Comparison of ENCODE assay signal across 9 cellular contexts in genomic region chr5:140868721-140869554, GRCh38. TPM values are rescaled to one million over a fixed set of nuclear protein-coding genes. Genes with fewer than 3 reads are reported as not detected.
DNase-seq lines count a peak whose midpoint lies in the region; ATAC-seq, FAIRE-seq and TF ChIP-seq lines count a peak whose summit lies in the region.
"Had no signal": no experiment of that assay in that cellular context is flagged by ENCODE, and none has a peak within 500 bp of the region (broad histone marks: within the 10 kb centered on the region; RNA-seq: fewer than 3 reads in every experiment).

Gene PCDHA11, plus strand, starts transcription at chr5:140868957. Its CDS starts 147 bp downstream, at chr5:140869104.

- CTCF ChIA-PET in CD8-positive, alpha-beta memory T cell (lab: Charles Lee), result no interaction called here

- no peaks in the 10 kb centered on the region for H3K9me3 ChIP-seq in CD8-positive, alpha-beta memory T cell (ENCODE audit: low read length)
- H3K9me3 ChIP-seq in ovary, result peaks cover 0 to 18% of the 10 kb centered on the region in 2 donors
- H3K9me3 ChIP-seq in spleen, result peaks cover 0 to 41% (median 25%) of the 10 kb centered on the region in 8 donors

- no peak within 1 kb of the TSS for H3K4me3 ChIP-seq in CD8-positive, alpha-beta memory T cell (ENCODE audit: low read length)
- H3K4me3 ChIP-seq in ovary (no peak within 1 kb of the TSS), spleen (peak within 1 kb of the TSS in 2 of 8 donors; percentile 21 to 35)

- H3K4me1 Mint-ChIP-seq in endothelial cell (ENCODE audit: unreplicated experiment) (peaks cover 12% of the 10 kb centered on the region), osteocyte (ENCODE audit: unreplicated experiment) (peaks cover 4% of the 10 kb centered on the region)
- H3K4me1 Mint-ChIP-seq in CD8-positive, alpha-beta memory T cell, result no peaks in the 10 kb centered on the region
- H3K4me1 Mint-ChIP-seq: activated B cell treated with CpG ODN at 0.5 μM for 24 hours had no signal

- TF ChIP-seq CTCF in endothelial cell (IDR thresholded peaks at IDR 0.05; ENCODE audit: unreplicated experiment) (peak; percentile 41), osteocyte (IDR thresholded peaks at IDR 0.05) (peak; percentile 63), ovary (IDR thresholded peaks at IDR 0.05) (no peak), spleen (IDR thresholded peaks at IDR 0.05 in 8 of 11, conservative IDR thresholded peaks at IDR 0.05 in 3 of 11) (peak in 1 of 11 experiments; percentile 27)

- no peak for TF ChIP-seq EP300 in ovary (IDR thresholded peaks at IDR 0.05)

- H3K4me1 ChIP-seq in CD8-positive, alpha-beta memory T cell (ENCODE audit: insufficient read depth, low read length), result no peaks in the 10 kb centered on the region
- H3K4me1 ChIP-seq in ovary (ENCODE audit: insufficient read depth) (no peaks in the 10 kb centered on the region), spleen (no peaks in the 10 kb centered on the region)

- WGBS in ovary, 3 donors, result 11 to 20% (median 16%) methylated on average over 41 of the region's 41 CpGs
- 17 to 29% (median 20%) methylated on average over 28 to 41 of the region's 41 CpGs for WGBS in spleen, 5 donors

- intact Hi-C loops in ovary (cut with DNase I) (no loop called here), spleen (cut with DNase I; ENCODE audit: low total_unique reads) (no loop called here)

- no peaks in the 10 kb centered on the region for H3K9me3 Mint-ChIP-seq in endothelial cell (ENCODE audit: unreplicated experiment)
- peaks cover 4% of the 10 kb centered on the region for H3K9me3 Mint-ChIP-seq in osteocyte (ENCODE audit: unreplicated experiment)
- H3K9me3 Mint-ChIP-seq in CD8-positive, alpha-beta memory T cell, result peaks cover 11 to 26% (median 14%) of the 10 kb centered on the region in 5 donors

- DNase-seq in NCI-H2107 treated with DMSO at 0.1 percent for 48 hours (lab: John Stamatoyannopoulos, UW; ENCODE audit: unreplicated experiment) (peak; percentile 78), endothelial cell (ENCODE audit: low spot score) (peak; percentile 45), osteocyte (ENCODE audit: extremely low spot score, unreplicated experiment) (peak; percentile 78), ovary (no peak), spleen (no peak)
- no peak for DNase-seq in CD8-positive, alpha-beta memory T cell
- DNase-seq: activated B cell treated with CpG ODN at 0.5 μM for 24 hours had no signal

- TF ChIP-seq POLR2A in ovary (IDR thresholded peaks at IDR 0.05), result no peak
- TF ChIP-seq POLR2A in spleen (IDR thresholded peaks at IDR 0.05), result no peak

- H3K36me3 ChIP-seq in CD8-positive, alpha-beta memory T cell (ENCODE audit: insufficient read depth, low read length), result no peaks in the 10 kb centered on the region
- H3K36me3 ChIP-seq in ovary, result no peaks in the 10 kb centered on the region
- H3K36me3 ChIP-seq in spleen, result no peaks in the 10 kb centered on the region

- peaks cover 2% of the 10 kb centered on the region for H3K27me3 Mint-ChIP-seq in endothelial cell (ENCODE audit: unreplicated experiment)
- no peaks in the 10 kb centered on the region for H3K27me3 Mint-ChIP-seq in osteocyte (ENCODE audit: unreplicated experiment)
- H3K27me3 Mint-ChIP-seq in CD8-positive, alpha-beta memory T cell, result peaks cover 2 to 24% of the 10 kb centered on the region in 2 donors

- peak within 1 kb of the TSS; percentile 93 for H3K4me3 Mint-ChIP-seq in endothelial cell (ENCODE audit: unreplicated experiment)
- H3K4me3 Mint-ChIP-seq in osteocyte (ENCODE audit: unreplicated experiment), result peak within 1 kb of the TSS; percentile 80
- H3K4me3 Mint-ChIP-seq in CD8-positive, alpha-beta memory T cell, result no peak within 1 kb of the TSS
- H3K4me3 Mint-ChIP-seq: activated B cell treated with CpG ODN at 0.5 μM for 24 hours had no signal

- H3K27ac Mint-ChIP-seq in endothelial cell (ENCODE audit: unreplicated experiment) (peak within 1 kb of the TSS; percentile 40), osteocyte (ENCODE audit: unreplicated experiment) (peak within 1 kb of the TSS; percentile 67)
- no peak within 1 kb of the TSS for H3K27ac Mint-ChIP-seq in CD8-positive, alpha-beta memory T cell
- H3K27ac Mint-ChIP-seq: activated B cell treated with CpG ODN at 0.5 μM for 24 hours had no signal

- ATAC-seq in HG03196 (IDR thresholded peaks at IDR 0.05; ENCODE audit: unreplicated experiment), result no peak

- peak; percentile 83 for FAIRE-seq in G401.6 (lab: Jason Lieb, UNC)

- H3K36me3 Mint-ChIP-seq in endothelial cell (ENCODE audit: low read depth, unreplicated experiment), result peaks cover 11% of the 10 kb centered on the region
- peaks cover 8% of the 10 kb centered on the region for H3K36me3 Mint-ChIP-seq in osteocyte (ENCODE audit: unreplicated experiment)
- peaks cover 0 to 4% (median 0%) of the 10 kb centered on the region in 3 donors for H3K36me3 Mint-ChIP-seq in CD8-positive, alpha-beta memory T cell

- no peak within 1 kb of the TSS for H3K27ac ChIP-seq in CD8-positive, alpha-beta memory T cell (ENCODE audit: low read depth, low read length)
- H3K27ac ChIP-seq in ovary, result no peak within 1 kb of the TSS
- H3K27ac ChIP-seq in spleen, result no peak within 1 kb of the TSS

- POLR2A ChIA-PET in CD8-positive, alpha-beta memory T cell (lab: Charles Lee), result no interaction called here

- no peaks in the 10 kb centered on the region for H3K27me3 ChIP-seq in CD8-positive, alpha-beta memory T cell (ENCODE audit: insufficient read depth, low read length, poor library complexity, severe bottlenecking)
- no peaks in the 10 kb centered on the region for H3K27me3 ChIP-seq in ovary
- H3K27me3 ChIP-seq in spleen (replicated peaks in 1 of 7), result peaks cover 0 to 80% (median 8%) of the 10 kb centered on the region in 7 donors

RNA-seq across cellular contexts. Expression of gene PCDHA11, which starts in this region (rescaled TPM):
- total RNA-seq in endothelial cell (ENCODE audit: unreplicated experiment) (7.8 TPM), osteocyte (7.2 and 8.2 TPM in 2 replicates), ovary (under 1 TPM; 0.23 to 0.79 (median 0.53) TPM), spleen (under 1 TPM in 6 of 7 donors, not detected in 1; 0.11 to 0.79 (median 0.31) TPM)
- not detected for total RNA-seq in CD8-positive, alpha-beta memory T cell
- polyA plus RNA-seq in CD8-positive, alpha-beta memory T cell, result not detected
- polyA plus RNA-seq in ovary (under 1 TPM; 0.04 to 0.08 TPM), spleen (not detected)
- total RNA-seq: activated B cell treated with CpG ODN at 0.5 μM for 24 hours had no signal

Comparison
In these comparisons a context has a peak if more than half of its experiments do, and no peak if none do; other contexts are left out.
1. DNase-seq: peak in NCI-H2107 treated with DMSO at 0.1 percent for 48 hours (single experiment), endothelial cell (single experiment) and osteocyte (single experiment); none in CD8-positive, alpha-beta memory T cell (0 of 5), ovary (0 of 5) and spleen (single experiment).
2. H3K27ac Mint-ChIP-seq: peak in endothelial cell (single experiment) and osteocyte (single experiment); none in CD8-positive, alpha-beta memory T cell (0 of 8).
3. H3K4me3 Mint-ChIP-seq: peak in endothelial cell (single experiment) and osteocyte (single experiment); none in CD8-positive, alpha-beta memory T cell (0 of 7).
4. CTCF ChIP-seq: peak in endothelial cell (single experiment) and osteocyte (single experiment); none in ovary (0 of 3).